ENCODE assay signal across 38 cellular contexts in the genomic region with DNA sequence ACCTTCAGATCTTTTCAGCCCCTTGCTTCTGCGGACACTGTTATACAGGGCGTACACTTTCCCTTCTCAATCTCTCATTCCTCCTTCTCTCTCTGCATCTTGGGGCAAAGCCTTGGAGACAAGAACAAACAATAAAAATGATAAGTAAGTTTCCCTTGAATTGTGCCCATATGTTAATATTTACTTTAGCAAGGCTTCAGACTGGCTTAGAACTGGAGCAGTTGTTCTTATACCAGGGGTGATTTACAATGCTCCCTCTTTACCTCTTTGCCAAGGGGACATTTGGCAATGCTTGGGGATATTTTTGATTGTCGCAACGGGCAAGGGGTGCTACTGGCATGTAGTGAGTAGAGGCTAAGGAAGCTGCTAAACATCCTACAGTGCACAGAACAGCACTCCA. TPM values are rescaled to one million over a fixed set of nuclear protein-coding genes. Genes with fewer than 3 reads are reported as not detected.
"Had no signal": no experiment of that assay in that cellular context is flagged by ENCODE, and none has a peak within 500 bp of the region (broad histone marks: within the 10 kb centered on the region; RNA-seq: fewer than 3 reads in every experiment).

No MANE protein-coding gene starts in this region.

- H3K4me2 ChIP-seq: KMS-11 had no signal

- H3K27ac ChIP-seq: KMS-11 had no signal

- DNase-seq: Karpas-422, Kasumi-1, KG1, MG63, MM.1S, MV-4-11, NCI-H1048, NCI-H1092, NCI-H1092 treated with DMSO at 0.1 percent for 48 hours, NCI-H1105, NCI-H1105 treated with DMSO at 0.1 percent for 48 hours, NCI-H1417, NCI-H1417 treated with DMSO at 0.1 percent for 48 hours, NCI-H1436, NCI-H1436 treated with DMSO at 0.1 percent for 48 hours, NCI-H146, NCI-H1694, NCI-H1694 treated with DMSO at 0.1 percent for 48 hours, NCI-H187, NCI-H187 treated with DMSO at 0.1 percent for 48 hours, NCI-H1930, NCI-H2029, NCI-H2029 treated with DMSO at 0.1 percent for 48 hours, NCI-H2081, NCI-H2081 treated with DMSO at 0.1 percent for 48 hours, NCI-H2107, NCI-H2171, NCI-H2171 treated with DMSO at 0.1 percent for 48 hours, NCI-H2227 treated with DMSO at 0.1 percent for 48 hours, NCI-H226, NCI-H345, NCI-H446, NCI-H446 treated with DMSO at 0.1 percent for 48 hours had no signal

- H3K4me3 ChIP-seq: MG63 had no signal

- H3K9ac ChIP-seq: KMS-11 had no signal

- H3K9me3 ChIP-seq: MG63 had no signal

- H3K27me3 ChIP-seq: MG63 had no signal

RNA-seq across cellular contexts. Expression of a gene that starts 31.7 kb away (rescaled TPM):
- total RNA-seq: LHCN-M2, M059J, MCF 10A, NCI-H460 had no signal

RNA-seq across cellular contexts. Expression of a gene that starts 51.6 kb away (rescaled TPM):
- total RNA-seq: MCF 10A had no signal
